In the genomic region with DNA sequence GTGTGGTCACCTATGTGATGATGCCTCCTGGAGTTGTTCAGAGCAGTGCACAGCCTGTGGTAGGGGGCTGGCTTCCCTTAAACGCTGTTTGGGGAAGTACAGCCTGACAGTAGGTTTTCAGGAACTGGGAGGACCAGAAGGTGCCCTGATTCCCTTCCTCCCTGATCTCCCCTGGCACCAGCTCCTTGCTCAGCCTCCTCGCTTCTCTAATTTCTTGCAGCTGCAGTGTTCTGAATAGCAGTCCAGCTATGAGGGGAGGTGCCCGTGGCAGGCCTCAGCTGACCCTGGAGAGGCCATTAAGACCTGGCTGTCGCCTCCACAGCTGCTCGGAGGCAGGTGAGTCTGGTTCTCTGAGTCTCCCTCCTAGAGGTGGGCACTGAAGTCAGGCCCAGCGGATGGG, we compare ENCODE assay signal across 15 cellular contexts. TPM values are rescaled to one million over a fixed set of nuclear protein-coding genes. Genes with fewer than 3 reads are reported as not detected.
DNase-seq lines count a peak whose midpoint lies in the region; ATAC-seq and TF ChIP-seq lines count a peak whose summit lies in the region.
"Had no signal": no experiment of that assay in that cellular context is flagged by ENCODE, and none has a peak within 500 bp of the region (broad histone marks: within the 10 kb centered on the region; RNA-seq: fewer than 3 reads in every experiment).

No MANE protein-coding gene starts in this region.

- H3K36me3 ChIP-seq in BLaER1 treated with 17β-estradiol and CSF1 and Interleukin-3, amounts not matched to agents 10 nM and 100 nM: no peaks in the 10 kb centered on the region
- no peaks in the 10 kb centered on the region for H3K36me3 ChIP-seq in GM23248 (ENCODE audit: low read depth)
- no peaks in the 10 kb centered on the region for H3K36me3 ChIP-seq in hepatocyte (replicated peaks; ENCODE audit: insufficient read depth, low read depth)

- H3K79me2 ChIP-seq in GM23248 (ENCODE audit: insufficient read depth) (peaks cover 5% of the 10 kb centered on the region), hepatocyte (no peaks in the 10 kb centered on the region)

- no peaks in the 10 kb centered on the region for H3K9me2 ChIP-seq in GM23248 (ENCODE audit: insufficient read depth)
- H3K9me2 ChIP-seq in hepatocyte (replicated peaks; ENCODE audit: insufficient read depth): no peaks in the 10 kb centered on the region

- H3F3A ChIP-seq in GM23248 (ENCODE audit: insufficient read depth): peaks cover 19% of the 10 kb centered on the region

- peaks cover 0 to 9% (median 0%) of the 10 kb centered on the region in 11 experiments; a peak in 3 of 22 replicates for H4K20me1 ChIP-seq in BLaER1 treated with 17β-estradiol and CSF1 and Interleukin-3, amounts not matched to agents 10 nM and 100 nM
- H4K20me1 ChIP-seq in GM23248 (ENCODE audit: insufficient read depth) (no peaks in the 10 kb centered on the region), hepatocyte (ENCODE audit: insufficient read depth, poor library complexity, severe bottlenecking) (no peaks in the 10 kb centered on the region)

- H3K4me1 ChIP-seq in BLaER1 treated with 17β-estradiol and CSF1 and Interleukin-3, amounts not matched to agents 10 nM and 100 nM: peaks cover 24 to 67% (median 56%) of the 10 kb centered on the region in 10 experiments
- H3K4me1 ChIP-seq in GM23248 (ENCODE audit: insufficient read depth) (peaks cover 17% of the 10 kb centered on the region), hepatocyte (ENCODE audit: insufficient read depth) (peaks cover 6% of the 10 kb centered on the region)

- TF ChIP-seq CTCF in hepatocyte (IDR thresholded peaks at IDR 0.05; ENCODE audit: poor library complexity): no peak

- peak overlapping the region in 6 of 11 experiments; percentile 13 to 46 (median 36); a peak in 7 of 22 replicates for H3K9ac ChIP-seq in BLaER1 treated with 17β-estradiol and CSF1 and Interleukin-3, amounts not matched to agents 10 nM and 100 nM
- no peak overlapping the region for H3K9ac ChIP-seq in GM23248

- no peak overlapping the region; a peak in 1 of 20 replicates for H3K4me3 ChIP-seq in BLaER1 treated with 17β-estradiol and CSF1 and Interleukin-3, amounts not matched to agents 10 nM and 100 nM
- H3K4me3 ChIP-seq in GM23248 (no peak overlapping the region), hepatocyte (no peak overlapping the region)
- H3K4me3 ChIP-seq: testis had no signal

- no peak for ATAC-seq in sciatic nerve
- ATAC-seq: SK-N-SH treated with all-trans-retinoic acid at 6 μM for 48 hours had no signal

- DNase-seq in GM23248 (peak; percentile 17), NCI-H2196 treated with DMSO at 0.1 percent for 48 hours (lab: John Stamatoyannopoulos, UW; ENCODE audit: unreplicated experiment) (peak; percentile 72), hepatocyte (ENCODE audit: low spot score) (no peak), cerebellar cortex (ENCODE audit: low spot score) (no peak), sciatic nerve (ENCODE audit: low spot score) (no peak), hepatic stellate cell (ENCODE audit: low spot score) (no peak)
- DNase-seq: AML-193; DMS153; effector CD4-positive, alpha-beta T cell; NCI-H524 treated with DMSO at 0.1 percent for 48 hours; stimulated activated CD4-positive, alpha-beta T cell treated with anti-CD3 and anti-CD28 coated beads, Interleukin-4, amount 100 ng/mL, for 1 hour; stimulated activated CD8-positive, alpha-beta memory T cell treated with anti-CD3 and anti-CD28 coated beads, Interleukin-4, amount 100 ng/mL, for 48 hours; testis had no signal

- intact Hi-C loops in sciatic nerve (cut with DNase I): loop anchor here (2.0 kb wide), 1 partner anchor 95 kb away; no protein-coding TSS in a partner anchor

- H3K9me3 ChIP-seq in BLaER1 treated with 17β-estradiol and CSF1 and Interleukin-3, amounts not matched to agents 10 nM and 100 nM (replicated peaks in 1 of 11): no peaks in the 10 kb centered on the region
- no peaks in the 10 kb centered on the region for H3K9me3 ChIP-seq in GM23248 (ENCODE audit: low read depth)
- H3K9me3 ChIP-seq in hepatocyte (ENCODE audit: low read depth): no peaks in the 10 kb centered on the region
- H3K9me3 ChIP-seq: testis had no signal

- H3K27ac ChIP-seq in BLaER1 treated with 17β-estradiol and CSF1 and Interleukin-3, amounts not matched to agents 10 nM and 100 nM: peak overlapping the region in 2 of 11 experiments; percentile 10 to 30; a peak in 2 of 22 replicates
- no peak overlapping the region for H3K27ac ChIP-seq in GM23248
- H3K27ac ChIP-seq in hepatocyte: peak overlapping the region; percentile 55
- H3K27ac ChIP-seq: testis had no signal

- 42 to 46% methylated on average over 6 of the region's 6 CpGs for WGBS in GM23248 (ENCODE audit: low coverage in 1 of 2, low lambda C conversion rate in 2 of 2, missing lambda C conversion rate in 2 of 2), 2 experiments
- 68% methylated on average over 6 of the region's 6 CpGs for WGBS in hepatocyte (ENCODE audit: low lambda C conversion rate, missing lambda C conversion rate)

- H2AFZ ChIP-seq in GM23248 (no peak overlapping the region), hepatocyte (no peak overlapping the region)

- no peaks in the 10 kb centered on the region; a peak in 3 of 22 replicates for H3K27me3 ChIP-seq in BLaER1 treated with 17β-estradiol and CSF1 and Interleukin-3, amounts not matched to agents 10 nM and 100 nM
- no peaks in the 10 kb centered on the region for H3K27me3 ChIP-seq in GM23248 (replicated peaks; ENCODE audit: insufficient read depth)
- H3K27me3 ChIP-seq in hepatocyte: no peaks in the 10 kb centered on the region
- H3K27me3 ChIP-seq: testis had no signal

- peak overlapping the region; percentile 65 to 90 (median 83) for H3K4me2 ChIP-seq in BLaER1 treated with 17β-estradiol and CSF1 and Interleukin-3, amounts not matched to agents 10 nM and 100 nM
- H3K4me2 ChIP-seq in GM23248 (ENCODE audit: unreplicated experiment): no peak overlapping the region
- no peak overlapping the region for H3K4me2 ChIP-seq in hepatocyte

- in situ Hi-C loops in GM23248 (cut with MboI): no loop called here

RNA-seq across cellular contexts. Expression of a gene that starts 52.1 kb away (rescaled TPM):
- total RNA-seq in GM23248 (2014; rRNA removed; shearing (Covaris generic)): 422 and 555 TPM in 2 replicates
- polyA plus RNA-seq in GM23248 (2016; fragmentation: Nextera tagmentation; extraction: Ambion mirVana) (444 and 449 TPM in 2 replicates), hepatocyte (526 and 593 TPM in 2 replicates)
- total RNA-seq in hepatocyte (828 and 862 TPM in 2 replicates), sciatic nerve (1,008 TPM)

Comparison
In these comparisons a context has a peak if more than half of its experiments do, and no peak if none do; other contexts are left out.
1. H3K4me2 ChIP-seq: peak in BLaER1 treated with 17β-estradiol and CSF1 and Interleukin-3, amounts not matched to agents 10 nM and 100 nM (11 of 11); none in GM23248 (single experiment) and hepatocyte (single experiment).
2. DNase-seq: peak in GM23248 (single experiment) and NCI-H2196 treated with DMSO at 0.1 percent for 48 hours (single experiment); none in hepatocyte (single experiment), cerebellar cortex (single experiment), sciatic nerve (single experiment) and hepatic stellate cell (single experiment).